In genomic region chr12:6534914-6535696, GRCh38 we compare ENCODE assay signal across 8 cellular contexts. TPM values are rescaled to one million over a fixed set of nuclear protein-coding genes. Genes with fewer than 3 reads are reported as not detected.
A peak's percentile ranks its signal among the peaks of the same experiment; 100 is the strongest.
DNase-seq lines count a peak whose midpoint lies in the region; ATAC-seq and TF ChIP-seq lines count a peak whose summit lies in the region.

No MANE protein-coding gene starts in this region.

- H3K9me3 ChIP-seq in HCT116 (ENCODE audit: control insufficient read depth in 1 of 2, insufficient read depth in 1 of 2, low read depth in 1 of 2, low read length in 2 of 2) = no peaks in the 10 kb centered on the region

- peaks cover 22 to 80% of the 10 kb centered on the region in 2 experiments for H3K4me1 ChIP-seq in HCT116 (ENCODE audit: control insufficient read depth in 1 of 2, insufficient read depth in 2 of 2, low read length in 2 of 2)

- H3K27ac ChIP-seq in HCT116 (ENCODE audit: low read depth, low read length) = peak overlapping the region; percentile 99

- no TSS peak for BruUV-seq in HCT116 (replicated peaks; lab: Mats Ljungman, UMichigan)

- CTCF ChIA-PET in HCT116 (lab: Charles Lee) = no interaction called here

- TF ChIP-seq CTCF in HCT116 (IDR thresholded peaks at IDR 0.05 in 2 of 3, conservative IDR thresholded peaks at IDR 0.05 in 1 of 3; ENCODE audit: borderline replicate concordance in 1 of 3, insufficient read depth in 1 of 3, low read depth in 2 of 3, low read length in 2 of 3) = no peak

- peaks cover 24 to 54% of the 10 kb centered on the region in 2 experiments; a peak in 3 of 4 replicates for H3K36me3 ChIP-seq in HCT116 (ENCODE audit: control insufficient read depth in 1 of 2, insufficient read depth in 2 of 2, low read length in 2 of 2)

- peaks cover 23% of the 10 kb centered on the region; the same call in 1 of the 2 replicates for H4K20me1 ChIP-seq in HCT116 (ENCODE audit: insufficient read depth)

- RAD21 ChIA-PET in HCT116 (lab: Charles Lee; ENCODE audit: low non-redundant PET in 1 of 2, low total read pairs in 2 of 2, uncharacterized antibody in 2 of 2, unreplicated experiment in 2 of 2) = no interaction called here

- TF ChIP-seq POLR2A in HCT116 (IDR thresholded peaks at IDR 0.05; ENCODE audit: borderline replicate concordance, extremely low read depth, insufficient read depth, insufficient read length) = no peak

- DNase-seq in DMS153 treated with DMSO at 0.1 percent for 48 hours (lab: John Stamatoyannopoulos, UW; ENCODE audit: unreplicated experiment) = peak; percentile 47
- no peak for DNase-seq in HCT116 (ENCODE audit: low read depth, low spot score)
- peak; percentile 50 for DNase-seq in NCI-H2029 treated with DMSO at 0.1 percent for 48 hours (lab: John Stamatoyannopoulos, UW)
- peak; percentile 79 for DNase-seq in activated CD4-positive, CD25-positive, alpha-beta regulatory T cell treated with anti-CD3 and anti-CD28 coated beads, Interleukin-2, amount 50 U/mL, for 72 hours
- DNase-seq in cerebellum (ENCODE audit: low spot score) = peak; percentile 75
- peak; percentile 84 for DNase-seq in kidney tubule cell (ENCODE audit: low spot score)
- peak; percentile 49 to 53 for DNase-seq in stimulated activated CD4-positive, alpha-beta T cell treated with anti-CD3 and anti-CD28 coated beads, Interleukin-1b, Interleukin-23, amount 100 ng/mL, for 1 hour (ENCODE audit: low read depth in 2 of 2)
- no peak for DNase-seq in GM19240 (ENCODE audit: insufficient read length, low spot score)

- peaks cover 54% of the 10 kb centered on the region for H3K79me2 ChIP-seq in HCT116 (ENCODE audit: insufficient read depth, low read length)

- peak overlapping the region; percentile 97 for H3K4me2 ChIP-seq in HCT116 (ENCODE audit: low read length)

- ATAC-seq in HCT116 = peak; percentile 1

- H2AFZ ChIP-seq in HCT116 (ENCODE audit: low read depth, low read length, poor library complexity, severe bottlenecking) = no peak overlapping the region

- no peaks in the 10 kb centered on the region for H3K27me3 ChIP-seq in HCT116 (ENCODE audit: insufficient read depth, low read length)

- intact Hi-C loops in HCT116 (cut with micrococcal nuclease) = loop anchor here (10.0 kb wide), 1 partner anchor 200 kb away; no protein-coding TSS in a partner anchor

- no peak for TF ChIP-seq RAD21 in HCT116 (IDR thresholded peaks at IDR 0.05; ENCODE audit: low read depth)

- no peaks in the 10 kb centered on the region for H3K9me2 ChIP-seq in HCT116 (ENCODE audit: insufficient read depth)

- H3K9ac ChIP-seq in HCT116 (ENCODE audit: low read length) = peak overlapping the region; percentile 98

- peak overlapping the region; percentile 96 to 98 for H3K4me3 ChIP-seq in HCT116 (replicated peaks in 1 of 2; ENCODE audit: low read depth in 1 of 2, low read length in 2 of 2)

- POLR2A ChIA-PET in HCT116 (lab: Charles Lee) = interaction anchor here (1.1 to 7.0 kb wide), 14 partner anchors 10 to 317 kb away, joined by 3 to 84 read pairs (median 6); partner anchors contain the start of genes CDCA3, MRPL51, NOP2 and TNFRSF1A

TF ChIP-seq in HCT116, 20 proteins besides CTCF, POLR2A, EP300 and RAD21:
- TF ChIP-seq CBX3 (IDR thresholded peaks at IDR 0.05; ENCODE audit: low read depth) (no peak), SP1 (IDR thresholded peaks at IDR 0.05; ENCODE audit: low read depth) (no peak), FOSL1 (IDR thresholded peaks at IDR 0.05; ENCODE audit: low read depth) (no peak), CEBPB (IDR thresholded peaks at IDR 0.05; ENCODE audit: low read depth) (no peak), YY1 (IDR thresholded peaks at IDR 0.05; ENCODE audit: extremely low read depth, insufficient replicate concordance, low read depth, low read length) (peak; percentile 73), EZH2 (IDR thresholded peaks at IDR 0.05) (no peak), EGR1 (IDR thresholded peaks at IDR 0.05; ENCODE audit: low read depth) (no peak), ATF3 (IDR thresholded peaks at IDR 0.05) (no peak), SRF (IDR thresholded peaks at IDR 0.05; ENCODE audit: low read depth) (no peak), POLR2AphosphoS5 (IDR thresholded peaks at IDR 0.05; ENCODE audit: low read depth, low read length) (peak; percentile 48), ZFX (IDR thresholded peaks at IDR 0.05) (no peak), ELF1 (IDR thresholded peaks at IDR 0.05; ENCODE audit: borderline replicate concordance, low read depth) (no peak), SIN3A (IDR thresholded peaks at IDR 0.05; ENCODE audit: low read depth) (no peak)

RNA-seq across cellular contexts. Expression of gene GAPDH, which starts 0.8 kb away (rescaled TPM):
- 5,901 TPM for total RNA-seq in HCT116 (2021; ENCODE audit: unreplicated experiment)
- polyA plus RNA-seq in HCT116 (2012) = 15,831 and 17,614 TPM in 2 replicates
- 1,321 TPM for total RNA-seq in cerebellum

RNA-seq across cellular contexts. Expression of gene IFFO1, which starts 20.7 kb away (rescaled TPM):
- total RNA-seq in HCT116 (2021; ENCODE audit: unreplicated experiment) = 0.34 TPM
- 0.14 and 0.17 TPM in 2 replicates for polyA plus RNA-seq in HCT116 (2012)
- 6.5 TPM for total RNA-seq in cerebellum

RNA-seq across cellular contexts. Expression of gene NOP2, which starts 33.0 kb away (rescaled TPM):
- total RNA-seq in HCT116 (2021; ENCODE audit: unreplicated experiment) (108 TPM), cerebellum (10.3 TPM)
- polyA plus RNA-seq in HCT116 (2012) = 72.5 and 78.0 TPM in 2 replicates

RNA-seq across cellular contexts. Expression of gene NCAPD2, which starts 41.2 kb away (rescaled TPM):
- total RNA-seq in HCT116 (2021; ENCODE audit: unreplicated experiment) = 177 TPM
- 145 and 172 TPM in 2 replicates for polyA plus RNA-seq in HCT116 (2012)
- 22.3 TPM for total RNA-seq in cerebellum

RNA-seq across cellular contexts. Expression of gene MRPL51, which starts 42.0 kb away (rescaled TPM):
- total RNA-seq in HCT116 (2021; ENCODE audit: unreplicated experiment) = 265 TPM
- polyA plus RNA-seq in HCT116 (2012) = 104 and 152 TPM in 2 replicates
- total RNA-seq in cerebellum = 22.6 TPM

Comparison
In these comparisons a context has a peak if more than half of its experiments do, and no peak if none do; other contexts are left out.
1. DNase-seq: peak in DMS153 treated with DMSO at 0.1 percent for 48 hours (single experiment), NCI-H2029 treated with DMSO at 0.1 percent for 48 hours (single experiment), activated CD4-positive, CD25-positive, alpha-beta regulatory T cell treated with anti-CD3 and anti-CD28 coated beads, Interleukin-2, amount 50 U/mL, for 72 hours (single experiment), cerebellum (single experiment), kidney tubule cell (single experiment) and stimulated activated CD4-positive, alpha-beta T cell treated with anti-CD3 and anti-CD28 coated beads, Interleukin-1b, Interleukin-23, amount 100 ng/mL, for 1 hour (2 of 2); none in HCT116 (single experiment) and GM19240 (single experiment).